Comparison of ENCODE assay signal across 36 cellular contexts in the genomic region with DNA sequence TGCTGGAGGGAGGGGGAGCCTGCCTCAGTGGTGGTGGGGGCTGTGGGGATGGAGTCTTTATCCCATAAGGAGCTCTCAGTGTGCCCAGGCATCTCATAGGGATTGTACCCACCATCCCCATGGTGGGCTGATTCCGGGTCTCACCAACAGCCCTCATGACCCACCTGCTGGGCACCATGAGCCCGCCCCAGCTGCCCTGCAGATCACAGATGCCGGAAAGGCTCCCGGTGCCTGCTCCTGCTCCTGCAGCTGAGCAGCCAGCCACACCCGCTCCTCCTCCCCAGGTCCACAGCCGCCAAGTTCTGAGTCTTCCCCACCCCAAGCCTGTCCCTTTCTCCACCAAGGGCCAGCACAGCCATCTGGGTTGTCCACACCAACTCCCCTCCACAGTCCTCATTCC. TPM values are rescaled to one million over a fixed set of nuclear protein-coding genes. Genes with fewer than 3 reads are reported as not detected.
"Had no signal": no experiment of that assay in that cellular context is flagged by ENCODE, and none has a peak within 500 bp of the region (broad histone marks: within the 10 kb centered on the region; RNA-seq: fewer than 3 reads in every experiment).

No MANE protein-coding gene starts in this region.

- H3K4me2 ChIP-seq: smooth muscle cell had no signal

- H3K27ac Mint-ChIP-seq: activated naive CD4-positive, alpha-beta T cell treated with anti-CD3 and anti-CD28 coated beads, Interleukin-2, amount 50 U/mL, for 24 hours; activated naive CD8-positive, alpha-beta T cell treated with anti-CD3 and anti-CD28 coated beads, Interleukin-2, amount 50 U/mL, for 24 hours; activated T-helper 1 cell treated with anti-CD3 and anti-CD28 coated beads, Interleukin-12 subunit alpha, Interleukin-12 subunit beta, Interleukin-2, Interleukin-4 antibody, amounts not matched to agents 30 ng/mL and 10 ng/mL and 1 ng/mL, durations not matched to agents 14 hours and 24 hours and 36 hours; dendritic cell treated with granulocyte-macrophage colony-stimulating factor and Interleukin-4, amounts not matched to agents 40 ng/mL and 50 ng/mL, for 4 days; endodermal cell; nephron progenitor cell; stimulated activated naive B cell treated with anti-CD40 and anti-IgM and Interleukin-4, amounts not matched to agents 10 μg/mL and 1 μg/mL and 100 μg/mL, for 72 hours; T-helper 1 cell treated with Interleukin-12 subunit alpha and Interleukin-12 subunit beta and Interleukin-4 antibody, amounts not matched to agents 30 μg/mL and 1 μg/mL, for 36 hours had no signal

- H3K4me1 ChIP-seq: foreskin keratinocyte, lower lobe of right lung, pancreas, prostate gland had no signal

- H3K4me3 ChIP-seq: esophagus muscularis mucosa, heart right ventricle, lower lobe of right lung, mucosa of descending colon, pancreas, prostate gland, smooth muscle cell, stomach, tibial artery had no signal

- H3K27ac ChIP-seq: esophagus muscularis mucosa, foreskin keratinocyte, heart right ventricle, lower lobe of right lung, pancreas, prostate gland, stomach, tibial artery, WERI-Rb-1 had no signal

- H3K36me3 ChIP-seq: esophagus muscularis mucosa, heart right ventricle, lower lobe of right lung, pancreas, prostate gland, stomach, tibial artery, WERI-Rb-1 had no signal

- H3K4me3 Mint-ChIP-seq: activated naive CD4-positive, alpha-beta T cell treated with anti-CD3 and anti-CD28 coated beads, Interleukin-2, amount 50 U/mL, for 24 hours; activated naive CD8-positive, alpha-beta T cell treated with anti-CD3 and anti-CD28 coated beads, Interleukin-2, amount 50 U/mL, for 24 hours; activated T-helper 1 cell treated with anti-CD3 and anti-CD28 coated beads, Interleukin-12 subunit alpha, Interleukin-12 subunit beta, Interleukin-2, Interleukin-4 antibody, amounts not matched to agents 30 ng/mL and 10 ng/mL and 1 ng/mL, durations not matched to agents 14 hours and 24 hours and 36 hours; central memory CD8-positive, alpha-beta T cell; dendritic cell treated with granulocyte-macrophage colony-stimulating factor and Interleukin-4, amounts not matched to agents 40 ng/mL and 50 ng/mL, for 4 days; endodermal cell; nephron progenitor cell; stimulated activated naive B cell treated with anti-CD40 and anti-IgM and Interleukin-4, amounts not matched to agents 10 μg/mL and 1 μg/mL and 100 μg/mL, for 72 hours; T-helper 1 cell treated with Interleukin-12 subunit alpha and Interleukin-12 subunit beta and Interleukin-4 antibody, amounts not matched to agents 30 μg/mL and 1 μg/mL, for 36 hours had no signal

- H3K9me3 Mint-ChIP-seq: activated naive CD4-positive, alpha-beta T cell treated with anti-CD3 and anti-CD28 coated beads, Interleukin-2, amount 50 U/mL, for 24 hours; activated naive CD8-positive, alpha-beta T cell treated with anti-CD3 and anti-CD28 coated beads, Interleukin-2, amount 50 U/mL, for 24 hours; activated T-helper 1 cell treated with anti-CD3 and anti-CD28 coated beads, Interleukin-12 subunit alpha, Interleukin-12 subunit beta, Interleukin-2, Interleukin-4 antibody, amounts not matched to agents 30 ng/mL and 10 ng/mL and 1 ng/mL, durations not matched to agents 14 hours and 24 hours and 36 hours; central memory CD8-positive, alpha-beta T cell; dendritic cell treated with granulocyte-macrophage colony-stimulating factor and Interleukin-4, amounts not matched to agents 40 ng/mL and 50 ng/mL, for 4 days; endodermal cell; stimulated activated naive B cell treated with anti-CD40 and anti-IgM and Interleukin-4, amounts not matched to agents 10 μg/mL and 1 μg/mL and 100 μg/mL, for 72 hours; T-helper 1 cell treated with Interleukin-12 subunit alpha and Interleukin-12 subunit beta and Interleukin-4 antibody, amounts not matched to agents 30 μg/mL and 1 μg/mL, for 36 hours had no signal

- H3K9me3 ChIP-seq: esophagus muscularis mucosa, heart right ventricle, lower lobe of right lung, mucosa of descending colon, pancreas, prostate gland, stomach, tibial artery had no signal

- H3K36me3 Mint-ChIP-seq: activated naive CD4-positive, alpha-beta T cell treated with anti-CD3 and anti-CD28 coated beads, Interleukin-2, amount 50 U/mL, for 24 hours; stimulated activated naive B cell treated with anti-CD40 and anti-IgM and Interleukin-4, amounts not matched to agents 10 μg/mL and 1 μg/mL and 100 μg/mL, for 72 hours had no signal

- DNase-seq: activated CD4-positive, alpha-beta T cell treated with anti-CD3 and anti-CD28 coated beads for 48 hours; activated CD4-positive, alpha-beta T cell treated with anti-CD3 and anti-CD28 coated beads, Interleukin-2, amount 50 U/mL, for 48 hours; activated CD8-positive, alpha-beta memory T cell treated with anti-CD3 and anti-CD28 coated beads, Interleukin-2, amount 50 U/mL, for 4 hours; activated gamma-delta T cell treated with Interleukin-2 at 50 U/mL for 16 hours; activated naive CD8-positive, alpha-beta T cell treated with anti-CD3 and anti-CD28 coated beads, Interleukin-2, amount 50 U/mL, for 24 hours; activated T-cell treated with anti-CD3 and anti-CD28 coated beads, Interleukin-2, amount 50 U/mL, for 1 hour; amygdala; endodermal cell; foreskin keratinocyte; heart right ventricle; kidney glomerular epithelial cell; lower lobe of right lung; mesenchymal stem cell; mucosa of descending colon; nephron progenitor cell; pancreas; retina; stimulated activated CD4-positive, alpha-beta T cell treated with anti-CD3 and anti-CD28 coated beads, Interleukin-15, amount 100 ng/mL, for 24 hours; stimulated activated CD4-positive, alpha-beta T cell treated with anti-CD3 and anti-CD28 coated beads, Interleukin-2, amount 100 ng/mL, for 24 hours; stimulated activated naive B cell treated with anti-CD40 and anti-IgM and Interleukin-4, amounts not matched to agents 10 μg/mL and 1 μg/mL and 100 μg/mL, for 72 hours; stomach; T-helper 9 cell; tibial artery; WERI-Rb-1 had no signal

RNA-seq across cellular contexts. Expression of gene TSPEAR, which starts 15.4 kb away (rescaled TPM):
- total RNA-seq: activated CD8-positive, alpha-beta memory T cell treated with anti-CD3 and anti-CD28 coated beads for 36 hours; activated T-helper 1 cell treated with anti-CD3 and anti-CD28 coated beads, Interleukin-12 subunit alpha, Interleukin-12 subunit beta, Interleukin-2, Interleukin-4 antibody, amounts not matched to agents 30 ng/mL and 10 ng/mL and 1 ng/mL, durations not matched to agents 14 hours and 24 hours and 36 hours; foreskin keratinocyte; left lobe of liver; myocyte; smooth muscle cell had no signal
- polyA plus RNA-seq: foreskin keratinocyte had no signal

RNA-seq across cellular contexts. Expression of gene KRTAP10-12, which starts 29.8 kb away (rescaled TPM):
- total RNA-seq: activated CD8-positive, alpha-beta memory T cell treated with anti-CD3 and anti-CD28 coated beads for 36 hours; activated T-helper 1 cell treated with anti-CD3 and anti-CD28 coated beads, Interleukin-12 subunit alpha, Interleukin-12 subunit beta, Interleukin-2, Interleukin-4 antibody, amounts not matched to agents 30 ng/mL and 10 ng/mL and 1 ng/mL, durations not matched to agents 14 hours and 24 hours and 36 hours; endodermal cell; esophagus muscularis mucosa; foreskin keratinocyte; heart right ventricle; left lobe of liver; lower lobe of right lung; mucosa of descending colon; myocyte; pancreas; prostate gland; smooth muscle cell; stomach; ureter had no signal
- polyA plus RNA-seq: foreskin keratinocyte, heart right ventricle, pancreas, smooth muscle cell, stomach had no signal

RNA-seq across cellular contexts. Expression of gene KRTAP12-1, which starts 44.8 kb away (rescaled TPM):
- total RNA-seq: activated CD8-positive, alpha-beta memory T cell treated with anti-CD3 and anti-CD28 coated beads for 36 hours; activated T-helper 1 cell treated with anti-CD3 and anti-CD28 coated beads, Interleukin-12 subunit alpha, Interleukin-12 subunit beta, Interleukin-2, Interleukin-4 antibody, amounts not matched to agents 30 ng/mL and 10 ng/mL and 1 ng/mL, durations not matched to agents 14 hours and 24 hours and 36 hours; endodermal cell; esophagus muscularis mucosa; foreskin keratinocyte; heart right ventricle; left lobe of liver; lower lobe of right lung; mucosa of descending colon; myocyte; pancreas; prostate gland; smooth muscle cell; ureter had no signal
- polyA plus RNA-seq: foreskin keratinocyte, heart right ventricle, pancreas, smooth muscle cell, stomach had no signal
